Comparison of ENCODE assay signal across 27 cellular contexts in the genomic region with DNA sequence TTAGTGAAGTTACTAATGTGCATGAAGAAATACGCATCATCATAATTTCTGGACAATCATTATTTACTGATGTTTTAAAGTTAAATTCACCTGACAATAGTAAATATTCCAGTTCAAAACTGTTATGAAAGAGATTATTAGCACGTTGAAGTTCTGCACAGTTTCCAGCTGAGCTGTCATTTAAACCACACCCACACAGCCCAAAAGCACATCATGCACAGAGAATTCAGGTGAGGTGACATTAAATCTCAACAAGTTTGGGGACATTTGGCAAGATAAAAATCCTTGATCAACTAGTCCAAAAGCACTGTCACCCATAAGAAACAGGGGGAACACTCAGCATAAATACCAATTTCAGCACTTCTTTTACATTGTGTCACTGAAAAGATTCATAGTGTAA.
"Had no signal": no experiment of that assay in that cellular context is flagged by ENCODE, and none has a peak within 500 bp of the region (broad histone marks: within the 10 kb centered on the region; RNA-seq: fewer than 3 reads in every experiment).

No MANE protein-coding gene starts in this region.

- ATAC-seq: heart left ventricle; left colon; left lung; naive thymus-derived CD8-positive, alpha-beta T cell; pancreas; right lobe of liver; stimulated activated memory B cell treated with anti-CD40 and anti-IgM and Interleukin-4, amounts not matched to agents 10 μg/mL and 1 μg/mL and 100 μg/mL, for 72 hours; stimulated activated naive CD8-positive, alpha-beta T cell treated with anti-CD3 and anti-CD28 coated beads, Interleukin-15, amount 100 ng/mL, for 72 hours had no signal

- H3K9me3 Mint-ChIP-seq: immature natural killer cell; naive thymus-derived CD8-positive, alpha-beta T cell; nephron; neural crest cell; stimulated activated memory B cell treated with anti-CD40 and anti-IgM and Interleukin-4, amounts not matched to agents 10 μg/mL and 1 μg/mL and 100 μg/mL, for 72 hours; stimulated activated naive CD8-positive, alpha-beta T cell treated with anti-CD3 and anti-CD28 coated beads, Interleukin-15, amount 100 ng/mL, for 72 hours had no signal

- DNase-seq: heart left ventricle; hypothalamus; immature natural killer cell; kidney; left colon; left lung; mesenchymal stem cell; naive thymus-derived CD8-positive, alpha-beta T cell; pancreas; posterior cingulate gyrus; right lobe of liver; stimulated activated CD4-positive, alpha-beta T cell treated with anti-CD3 and anti-CD28 coated beads, Interleukin-1b, Interleukin-23, amount 100 ng/mL, for 48 hours; stimulated activated CD4-positive, alpha-beta T cell treated with anti-CD3 and anti-CD28 coated beads, Interleukin-2, amount 100 ng/mL, for 48 hours; stimulated activated CD4-positive, alpha-beta T cell treated with anti-CD3 and anti-CD28 coated beads, Interleukin-4, amount 100 ng/mL, for 4 hours; stimulated activated CD8-positive, alpha-beta memory T cell treated with anti-CD3 and anti-CD28 coated beads, Interleukin-4, amount 100 ng/mL, for 48 hours; stimulated activated naive CD4-positive, alpha-beta T cell treated with Interleukin-2 at 50 U/mL for 16 hours; stimulated activated naive CD8-positive, alpha-beta T cell treated with anti-CD3 and anti-CD28 coated beads, Interleukin-15, amount 100 ng/mL, for 72 hours; substantia nigra; upper lobe of left lung had no signal

- H3K27me3 ChIP-seq: heart left ventricle, left lung, pancreas, right lobe of liver, tibial nerve, upper lobe of left lung had no signal

- H3K4me3 Mint-ChIP-seq: immature natural killer cell; naive thymus-derived CD8-positive, alpha-beta T cell; nephron; neural crest cell; stimulated activated memory B cell treated with anti-CD40 and anti-IgM and Interleukin-4, amounts not matched to agents 10 μg/mL and 1 μg/mL and 100 μg/mL, for 72 hours; stimulated activated naive CD8-positive, alpha-beta T cell treated with anti-CD3 and anti-CD28 coated beads, Interleukin-15, amount 100 ng/mL, for 72 hours had no signal

- H3K9me3 ChIP-seq: heart left ventricle, left lung, pancreas, prostate gland, right lobe of liver, tibial nerve, upper lobe of left lung had no signal

- H3K4me1 ChIP-seq: prostate gland, right lobe of liver had no signal

- H3K27ac ChIP-seq: left lung, pancreas, prostate gland, right lobe of liver, tibial nerve, upper lobe of left lung had no signal

- FAIRE-seq: islet of Langerhans, kidney, pancreas had no signal

- H3K4me2 ChIP-seq: smooth muscle cell had no signal

- H3K27me3 Mint-ChIP-seq: naive thymus-derived CD8-positive, alpha-beta T cell; stimulated activated memory B cell treated with anti-CD40 and anti-IgM and Interleukin-4, amounts not matched to agents 10 μg/mL and 1 μg/mL and 100 μg/mL, for 72 hours; stimulated activated naive CD8-positive, alpha-beta T cell treated with anti-CD3 and anti-CD28 coated beads, Interleukin-15, amount 100 ng/mL, for 72 hours had no signal

- H3K36me3 ChIP-seq: heart left ventricle, left lung, pancreas, prostate gland, right lobe of liver, tibial nerve, upper lobe of left lung had no signal

- H3K4me3 ChIP-seq: heart left ventricle, left lung, lung, pancreas, prostate gland, right lobe of liver, smooth muscle cell, tibial nerve, upper lobe of left lung had no signal

- H3K27ac Mint-ChIP-seq: nephron; stimulated activated memory B cell treated with anti-CD40 and anti-IgM and Interleukin-4, amounts not matched to agents 10 μg/mL and 1 μg/mL and 100 μg/mL, for 72 hours; stimulated activated naive CD8-positive, alpha-beta T cell treated with anti-CD3 and anti-CD28 coated beads, Interleukin-15, amount 100 ng/mL, for 72 hours had no signal
